In the genomic region with DNA sequence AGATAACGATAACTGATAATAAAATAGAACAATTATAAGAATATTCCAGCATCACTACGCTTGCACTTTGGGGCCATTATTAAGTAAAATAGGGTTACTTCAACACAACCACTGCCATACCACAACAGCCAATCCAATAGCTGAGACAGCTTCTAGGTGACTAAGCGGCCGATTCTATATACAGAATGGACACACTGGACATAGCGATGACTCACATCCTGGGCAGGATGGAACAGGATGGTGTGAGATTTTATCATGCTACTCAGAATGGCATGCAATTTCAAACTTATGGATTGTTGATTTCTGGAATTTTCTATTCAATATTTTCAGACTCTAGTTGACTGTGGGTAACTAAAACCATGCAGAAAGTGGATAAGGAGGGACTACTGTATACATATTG, we compare ENCODE assay signal across 13 cellular contexts.
DNase-seq lines count a peak whose midpoint lies in the region; ATAC-seq, FAIRE-seq and TF ChIP-seq lines count a peak whose summit lies in the region.
"Had no signal": no experiment of that assay in that cellular context is flagged by ENCODE, and none has a peak within 500 bp of the region (broad histone marks: within the 10 kb centered on the region; RNA-seq: fewer than 3 reads in every experiment).

No MANE protein-coding gene starts in this region.

- no peaks in the 10 kb centered on the region for H3K27me3 ChIP-seq in SK-N-SH (ENCODE audit: insufficient read depth)
- H3K27me3 ChIP-seq: upper lobe of right lung had no signal

- FAIRE-seq in H54 (lab: Jason Lieb, UNC), result peak; percentile 96
- FAIRE-seq: small intestine had no signal

- H3K4me3 Mint-ChIP-seq in mesothelial cell of epicardium, result no peak overlapping the region

- peaks cover 5% of the 10 kb centered on the region for H3K9me3 Mint-ChIP-seq in mesothelial cell of epicardium

- no peak overlapping the region for H3K27ac Mint-ChIP-seq in mesothelial cell of epicardium

- H3K36me3 Mint-ChIP-seq in mesothelial cell of epicardium, result no peaks in the 10 kb centered on the region

- WGBS in SK-N-SH (ENCODE audit: low lambda C conversion rate), result 30% methylated on average over 5 of the region's 5 CpGs

- H2AFZ ChIP-seq in SK-N-SH (ENCODE audit: low read depth), result no peak overlapping the region; the same call in 1 of the 2 replicates

- POLR2A ChIA-PET in SK-N-SH (lab: Yijun Ruan, JAX), result no interaction called here

- CTCF ChIA-PET in SK-N-SH (lab: Yijun Ruan, JAX), result no interaction called here

- peaks cover 25% of the 10 kb centered on the region for H3F3A ChIP-seq in SK-N-SH (replicated peaks; ENCODE audit: insufficient read depth)

- no peaks in the 10 kb centered on the region for H3K9me3 ChIP-seq in SK-N-SH
- H3K9me3 ChIP-seq: upper lobe of right lung had no signal

- no peaks in the 10 kb centered on the region for H3K36me3 ChIP-seq in SK-N-SH (replicated peaks in 1 of 2; ENCODE audit: control insufficient read depth in 1 of 2, insufficient read depth in 2 of 2, low read length in 1 of 2)
- H3K36me3 ChIP-seq: upper lobe of right lung had no signal

- peak overlapping the region; percentile 88 to 97 for H3K27ac ChIP-seq in SK-N-SH (ENCODE audit: low read depth in 2 of 2, low read length in 1 of 2)
- H3K27ac ChIP-seq: upper lobe of right lung had no signal

- no peak for ATAC-seq in stimulated activated naive CD8-positive, alpha-beta T cell treated with anti-CD3 and anti-CD28 coated beads, Interleukin-15, Interleukin-2, amounts not matched to agents 100 U/mL and 50 U/mL, for 24 hours
- ATAC-seq in HG03025 (IDR thresholded peaks at IDR 0.05; ENCODE audit: low FRiP score, unreplicated experiment), result no peak
- ATAC-seq: upper lobe of right lung had no signal

- no peaks in the 10 kb centered on the region for H3K79me2 ChIP-seq in SK-N-SH (ENCODE audit: insufficient read depth)

- peaks cover 0 to 15% of the 10 kb centered on the region in 2 experiments; a peak in 2 of 4 replicates for H3K4me1 ChIP-seq in SK-N-SH (ENCODE audit: control insufficient read depth in 1 of 2, insufficient read depth in 2 of 2, low read depth in 1 of 2, low read length in 1 of 2)
- H3K4me1 ChIP-seq: upper lobe of right lung had no signal

- no peak for TF ChIP-seq RAD21 in SK-N-SH (IDR thresholded peaks at IDR 0.05; ENCODE audit: low read length)

- no peaks in the 10 kb centered on the region for H3K27me3 Mint-ChIP-seq in mesothelial cell of epicardium (ENCODE audit: low read depth)

- peak; percentile 53 for DNase-seq in H54 (ENCODE audit: insufficient read length, low spot score)
- DNase-seq in SK-N-SH, result no peak
- DNase-seq in fibroblast of mammary gland (ENCODE audit: low read depth), result peak; percentile 94
- peak; percentile 88 for DNase-seq in skeletal muscle cell (ENCODE audit: low read depth)
- no peak for DNase-seq in mesothelial cell of epicardium (ENCODE audit: low spot score in 2 of 2, unreplicated experiment in 2 of 2)
- no peak for DNase-seq in stimulated activated naive CD8-positive, alpha-beta T cell treated with anti-CD3 and anti-CD28 coated beads, Interleukin-15, Interleukin-2, amounts not matched to agents 100 U/mL and 50 U/mL, for 24 hours
- no peak for DNase-seq in NCI-H187 (lab: John Stamatoyannopoulos, UW)
- DNase-seq: DMS 273 treated with DMSO at 0.1 percent for 48 hours, hypothalamus, NCI-H2107, small intestine, upper lobe of right lung had no signal

- no peak for TF ChIP-seq POLR2A in H54 (IDR thresholded peaks at IDR 0.05; ENCODE audit: low read depth, low read length)

- no peak overlapping the region for H3K4me3 ChIP-seq in SK-N-SH (ENCODE audit: low read depth in 2 of 2, low read length in 1 of 2)
- no peak overlapping the region for H3K4me3 ChIP-seq in fibroblast of mammary gland (ENCODE audit: control insufficient read depth, low read depth, low read length)
- no peak overlapping the region for H3K4me3 ChIP-seq in skeletal muscle cell (ENCODE audit: low read depth, low read length)
- H3K4me3 ChIP-seq: upper lobe of right lung had no signal

- H3K9ac ChIP-seq in SK-N-SH, result no peak overlapping the region; the same call in 1 of the 2 replicates

- H3K4me2 ChIP-seq in SK-N-SH, result no peak overlapping the region

- H4K20me1 ChIP-seq in SK-N-SH (ENCODE audit: insufficient read depth), result no peaks in the 10 kb centered on the region

- no peak for TF ChIP-seq CTCF in SK-N-SH (IDR thresholded peaks at IDR 0.05)
- no peak for TF ChIP-seq CTCF in fibroblast of mammary gland (conservative IDR thresholded peaks at IDR 0.05; ENCODE audit: control insufficient read depth, insufficient read depth, low read depth, low read length)
- no peak for TF ChIP-seq CTCF in mesothelial cell of epicardium (IDR thresholded peaks at IDR 0.05; ENCODE audit: unreplicated experiment)

- TF ChIP-seq EP300 in SK-N-SH (IDR thresholded peaks at IDR 0.05; ENCODE audit: borderline replicate concordance in 1 of 2, low read depth in 1 of 2, low read length in 1 of 2), result peak; percentile 68 to 99

- H3K4me1 Mint-ChIP-seq in mesothelial cell of epicardium, result peaks cover 36% of the 10 kb centered on the region

- no peaks in the 10 kb centered on the region for H3K9me2 ChIP-seq in SK-N-SH

TF ChIP-seq in SK-N-SH, 30 proteins besides CTCF, POLR2A, EP300 and RAD21 (continues in another document):
- TF ChIP-seq, protein P1, sequence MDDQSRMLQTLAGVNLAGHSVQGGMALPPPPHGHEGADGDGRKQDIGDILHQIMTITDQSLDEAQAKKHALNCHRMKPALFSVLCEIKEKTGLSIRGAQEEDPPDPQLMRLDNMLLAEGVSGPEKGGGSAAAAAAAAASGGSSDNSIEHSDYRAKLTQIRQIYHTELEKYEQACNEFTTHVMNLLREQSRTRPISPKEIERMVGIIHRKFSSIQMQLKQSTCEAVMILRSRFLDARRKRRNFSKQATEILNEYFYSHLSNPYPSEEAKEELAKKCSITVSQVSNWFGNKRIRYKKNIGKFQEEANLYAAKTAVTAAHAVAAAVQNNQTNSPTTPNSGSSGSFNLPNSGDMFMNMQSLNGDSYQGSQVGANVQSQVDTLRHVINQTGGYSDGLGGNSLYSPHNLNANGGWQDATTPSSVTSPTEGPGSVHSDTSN (IDR thresholded peaks at IDR 0.05), result peak; percentile 92
- TF ChIP-seq RXRA (IDR thresholded peaks at IDR 0.05; ENCODE audit: borderline replicate concordance, low read depth), result peak; percentile 89
- TF ChIP-seq TEAD4 (IDR thresholded peaks at IDR 0.05; ENCODE audit: borderline replicate concordance, insufficient read depth), result peak; percentile 93
- no peak for TF ChIP-seq MXI1 (IDR thresholded peaks at IDR 0.05; ENCODE audit: low read depth, low read length)
- TF ChIP-seq RCOR1 (IDR thresholded peaks at IDR 0.05; ENCODE audit: low read length), result no peak
- TF ChIP-seq FOSL2 (IDR thresholded peaks at IDR 0.05; ENCODE audit: borderline replicate concordance, low read depth), result peak; percentile 98
- TF ChIP-seq POLR2AphosphoS5 (IDR thresholded peaks at IDR 0.05; ENCODE audit: low read depth, low read length), result peak; percentile 79
- TF ChIP-seq MEF2A (IDR thresholded peaks at IDR 0.05; ENCODE audit: borderline replicate concordance, low read depth), result peak; percentile 93
- TF ChIP-seq, protein P2, sequence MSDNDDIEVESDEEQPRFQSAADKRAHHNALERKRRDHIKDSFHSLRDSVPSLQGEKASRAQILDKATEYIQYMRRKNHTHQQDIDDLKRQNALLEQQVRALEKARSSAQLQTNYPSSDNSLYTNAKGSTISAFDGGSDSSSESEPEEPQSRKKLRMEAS (IDR thresholded peaks at IDR 0.05; ENCODE audit: low read depth), result peak; percentile 95
- TF ChIP-seq JUND (IDR thresholded peaks at IDR 0.05), result peak; percentile 100
- peak; percentile 97 for TF ChIP-seq FOXM1 (IDR thresholded peaks at IDR 0.05; ENCODE audit: low read depth)
- TF ChIP-seq, protein P3, sequence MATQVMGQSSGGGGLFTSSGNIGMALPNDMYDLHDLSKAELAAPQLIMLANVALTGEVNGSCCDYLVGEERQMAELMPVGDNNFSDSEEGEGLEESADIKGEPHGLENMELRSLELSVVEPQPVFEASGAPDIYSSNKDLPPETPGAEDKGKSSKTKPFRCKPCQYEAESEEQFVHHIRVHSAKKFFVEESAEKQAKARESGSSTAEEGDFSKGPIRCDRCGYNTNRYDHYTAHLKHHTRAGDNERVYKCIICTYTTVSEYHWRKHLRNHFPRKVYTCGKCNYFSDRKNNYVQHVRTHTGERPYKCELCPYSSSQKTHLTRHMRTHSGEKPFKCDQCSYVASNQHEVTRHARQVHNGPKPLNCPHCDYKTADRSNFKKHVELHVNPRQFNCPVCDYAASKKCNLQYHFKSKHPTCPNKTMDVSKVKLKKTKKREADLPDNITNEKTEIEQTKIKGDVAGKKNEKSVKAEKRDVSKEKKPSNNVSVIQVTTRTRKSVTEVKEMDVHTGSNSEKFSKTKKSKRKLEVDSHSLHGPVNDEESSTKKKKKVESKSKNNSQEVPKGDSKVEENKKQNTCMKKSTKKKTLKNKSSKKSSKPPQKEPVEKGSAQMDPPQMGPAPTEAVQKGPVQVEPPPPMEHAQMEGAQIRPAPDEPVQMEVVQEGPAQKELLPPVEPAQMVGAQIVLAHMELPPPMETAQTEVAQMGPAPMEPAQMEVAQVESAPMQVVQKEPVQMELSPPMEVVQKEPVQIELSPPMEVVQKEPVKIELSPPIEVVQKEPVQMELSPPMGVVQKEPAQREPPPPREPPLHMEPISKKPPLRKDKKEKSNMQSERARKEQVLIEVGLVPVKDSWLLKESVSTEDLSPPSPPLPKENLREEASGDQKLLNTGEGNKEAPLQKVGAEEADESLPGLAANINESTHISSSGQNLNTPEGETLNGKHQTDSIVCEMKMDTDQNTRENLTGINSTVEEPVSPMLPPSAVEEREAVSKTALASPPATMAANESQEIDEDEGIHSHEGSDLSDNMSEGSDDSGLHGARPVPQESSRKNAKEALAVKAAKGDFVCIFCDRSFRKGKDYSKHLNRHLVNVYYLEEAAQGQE (IDR thresholded peaks at IDR 0.05; ENCODE audit: low read depth, low read length), result no peak
- TF ChIP-seq, protein P4, sequence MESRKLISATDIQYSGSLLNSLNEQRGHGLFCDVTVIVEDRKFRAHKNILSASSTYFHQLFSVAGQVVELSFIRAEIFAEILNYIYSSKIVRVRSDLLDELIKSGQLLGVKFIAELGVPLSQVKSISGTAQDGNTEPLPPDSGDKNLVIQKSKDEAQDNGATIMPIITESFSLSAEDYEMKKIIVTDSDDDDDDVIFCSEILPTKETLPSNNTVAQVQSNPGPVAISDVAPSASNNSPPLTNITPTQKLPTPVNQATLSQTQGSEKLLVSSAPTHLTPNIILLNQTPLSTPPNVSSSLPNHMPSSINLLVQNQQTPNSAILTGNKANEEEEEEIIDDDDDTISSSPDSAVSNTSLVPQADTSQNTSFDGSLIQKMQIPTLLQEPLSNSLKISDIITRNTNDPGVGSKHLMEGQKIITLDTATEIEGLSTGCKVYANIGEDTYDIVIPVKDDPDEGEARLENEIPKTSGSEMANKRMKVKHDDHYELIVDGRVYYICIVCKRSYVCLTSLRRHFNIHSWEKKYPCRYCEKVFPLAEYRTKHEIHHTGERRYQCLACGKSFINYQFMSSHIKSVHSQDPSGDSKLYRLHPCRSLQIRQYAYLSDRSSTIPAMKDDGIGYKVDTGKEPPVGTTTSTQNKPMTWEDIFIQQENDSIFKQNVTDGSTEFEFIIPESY (IDR thresholded peaks at IDR 0.05; ENCODE audit: borderline replicate concordance, low read depth), result peak; percentile 82; the same call in 1 of the 2 replicates
- TF ChIP-seq NFIC (IDR thresholded peaks at IDR 0.05; ENCODE audit: borderline replicate concordance), result peak; percentile 89

Comparison
In these comparisons a context has a peak if more than half of its experiments do, and no peak if none do; other contexts are left out.
1. DNase-seq: peak in H54 (single experiment), fibroblast of mammary gland (single experiment) and skeletal muscle cell (single experiment); none in SK-N-SH (single experiment), mesothelial cell of epicardium (0 of 2), stimulated activated naive CD8-positive, alpha-beta T cell treated with anti-CD3 and anti-CD28 coated beads, Interleukin-15, Interleukin-2, amounts not matched to agents 100 U/mL and 50 U/mL, for 24 hours (single experiment) and NCI-H187 (0 of 2).